In the genomic region with DNA sequence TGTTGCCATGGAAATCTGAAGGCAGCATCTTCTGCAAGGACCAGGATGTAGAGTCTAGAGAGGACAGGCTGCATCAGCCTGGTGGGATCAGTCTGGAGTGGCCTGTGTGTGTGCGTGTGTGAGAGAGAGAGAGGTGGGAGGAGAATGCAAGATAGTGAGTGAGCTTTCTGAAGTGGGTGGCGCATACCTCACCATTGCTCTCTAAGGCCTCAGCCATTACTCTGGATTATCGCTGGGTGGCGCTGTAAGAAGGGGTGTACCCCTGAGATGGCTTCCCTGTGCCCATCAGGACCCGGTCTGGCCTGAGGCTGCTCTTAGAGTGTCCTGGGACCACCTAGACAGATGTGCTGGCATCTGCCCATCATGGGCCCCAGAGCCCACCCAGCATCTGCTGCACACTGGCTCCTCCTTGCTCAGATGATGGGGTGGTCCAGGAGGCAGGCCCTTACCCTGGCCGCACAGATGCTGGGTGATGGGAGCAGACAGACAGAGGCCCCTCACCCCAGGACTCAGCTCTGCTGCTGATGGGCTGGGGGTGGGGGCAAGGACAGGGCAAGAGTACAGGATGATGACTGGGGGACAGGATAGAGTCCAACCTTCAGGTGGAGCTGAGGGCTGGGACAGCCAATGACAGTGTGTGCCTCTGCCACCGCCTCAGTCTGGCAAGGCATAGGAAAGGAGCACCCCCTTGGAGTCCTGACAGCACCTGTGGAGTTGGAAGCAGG, we compare ENCODE assay signal across 1 cellular context.
TF ChIP-seq lines count a peak whose summit lies in the region.

No MANE protein-coding gene starts in this region.

TF ChIP-seq in H1, 55 proteins besides CTCF, POLR2A, EP300 and RAD21:
- TF ChIP-seq YY1 (IDR thresholded peaks at IDR 0.05; ENCODE audit: low read depth, low read length) (peak; percentile 71), EGR1 (IDR thresholded peaks at IDR 0.05; ENCODE audit: borderline replicate concordance, low read depth, low read length) (no peak)
TF ChIP-seq in H1: peak in this region for 1.
